In genomic region chr6:35993150-35993549, GRCh38 we compare ENCODE assay signal across 31 cellular contexts. TPM values are rescaled to one million over a fixed set of nuclear protein-coding genes. Genes with fewer than 3 reads are reported as not detected.
"Had no signal": no experiment of that assay in that cellular context is flagged by ENCODE, and none has a peak within 500 bp of the region (broad histone marks: within the 10 kb centered on the region; RNA-seq: fewer than 3 reads in every experiment).

No MANE protein-coding gene starts in this region.

- H3K4me3 ChIP-seq: coronary artery, dorsolateral prefrontal cortex had no signal

- H3K27me3 Mint-ChIP-seq: activated CD8-positive, alpha-beta T cell treated with anti-CD3 and anti-CD28 coated beads for 36 hours; dendritic cell treated with granulocyte-macrophage colony-stimulating factor and Interleukin-4, amounts not matched to agents 40 ng/mL and 50 ng/mL, for 4 days had no signal

- ATAC-seq: activated CD8-positive, alpha-beta T cell treated with anti-CD3 and anti-CD28 coated beads for 36 hours; activated T-cell treated with anti-CD3 and anti-CD28 coated beads, Interleukin-2, amount 50 U/mL, for 4 hours; activated T-helper 17 cell treated with anti-CD3 and anti-CD28 coated beads, Interleukin-2, amount 50 U/mL, for 72 hours; esophagus mucosa had no signal

- H3K4me3 Mint-ChIP-seq: activated CD4-positive, alpha-beta T cell treated with anti-CD3 and anti-CD28 coated beads, Interleukin-2, amount 10 ng/mL, durations not matched to agents 7 days and 5 days; activated CD8-positive, alpha-beta T cell treated with anti-CD3 and anti-CD28 coated beads for 36 hours; activated naive CD8-positive, alpha-beta T cell; activated T-cell treated with anti-CD3 and anti-CD28 coated beads, Interleukin-2, amount 50 U/mL, for 4 hours; activated T-helper 17 cell treated with anti-CD3 and anti-CD28 coated beads, Interleukin-2, amount 50 U/mL, for 72 hours; central memory CD8-positive, alpha-beta T cell; dendritic cell treated with granulocyte-macrophage colony-stimulating factor and Interleukin-4, amounts not matched to agents 40 ng/mL and 50 ng/mL, for 4 days; endodermal cell had no signal

- DNase-seq: activated CD4-positive, alpha-beta T cell treated with anti-CD3 and anti-CD28 coated beads for 1 hour; activated CD4-positive, alpha-beta T cell treated with anti-CD3 and anti-CD28 coated beads for 4 hours; activated CD4-positive, alpha-beta T cell treated with anti-CD3 and anti-CD28 coated beads, Interleukin-2, amount 10 ng/mL, durations not matched to agents 7 days and 5 days; activated CD4-positive, alpha-beta T cell treated with anti-CD3 and anti-CD28 coated beads, Interleukin-2, amount 50 U/mL, for 48 hours; activated CD8-positive, alpha-beta memory T cell treated with anti-CD3 and anti-CD28 coated beads for 24 hours; activated CD8-positive, alpha-beta T cell treated with anti-CD3 and anti-CD28 coated beads for 36 hours; activated effector memory CD4-positive, alpha-beta T cell treated with Interleukin-2 at 50 U/mL for 16 hours; activated gamma-delta T cell treated with Interleukin-2 at 50 U/mL for 16 hours; activated naive CD4-positive, alpha-beta T cell treated with anti-CD3 and anti-CD28 coated beads, Interleukin-2, amount 50 U/mL, for 16 hours; activated naive CD4-positive, alpha-beta T cell treated with Interleukin-2 at 50 U/mL for 16 hours; activated T-cell treated with anti-CD3 and anti-CD28 coated beads, Interleukin-2, amount 50 U/mL, for 4 hours; amniotic stem cell; anterior cingulate cortex; brain microvascular endothelial cell; dorsolateral prefrontal cortex; effector memory CD4-positive, alpha-beta T cell; endodermal cell; foreskin fibroblast; head of caudate nucleus; T-helper 2 cell had no signal

- H3K27me3 ChIP-seq: brain microvascular endothelial cell, dorsolateral prefrontal cortex had no signal

- H3K27ac ChIP-seq: brain microvascular endothelial cell, coronary artery, dorsolateral prefrontal cortex had no signal

- H3K9me3 Mint-ChIP-seq: activated CD4-positive, alpha-beta T cell treated with anti-CD3 and anti-CD28 coated beads, Interleukin-2, amount 10 ng/mL, durations not matched to agents 7 days and 5 days; activated CD8-positive, alpha-beta T cell treated with anti-CD3 and anti-CD28 coated beads for 36 hours; activated T-cell treated with anti-CD3 and anti-CD28 coated beads, Interleukin-2, amount 50 U/mL, for 4 hours; activated T-helper 17 cell treated with anti-CD3 and anti-CD28 coated beads, Interleukin-2, amount 50 U/mL, for 72 hours; central memory CD8-positive, alpha-beta T cell; dendritic cell treated with granulocyte-macrophage colony-stimulating factor and Interleukin-4, amounts not matched to agents 40 ng/mL and 50 ng/mL, for 4 days; endodermal cell had no signal

- FAIRE-seq: astrocyte, bronchial epithelial cell, frontal cortex had no signal

- H3K4me1 Mint-ChIP-seq: activated CD4-positive, alpha-beta T cell treated with anti-CD3 and anti-CD28 coated beads, Interleukin-2, amount 10 ng/mL, durations not matched to agents 7 days and 5 days; central memory CD8-positive, alpha-beta T cell; endodermal cell had no signal

- H3K27ac Mint-ChIP-seq: activated CD4-positive, alpha-beta T cell treated with anti-CD3 and anti-CD28 coated beads, Interleukin-2, amount 10 ng/mL, durations not matched to agents 7 days and 5 days; activated CD8-positive, alpha-beta T cell treated with anti-CD3 and anti-CD28 coated beads for 36 hours; activated naive CD8-positive, alpha-beta T cell; activated T-helper 17 cell treated with anti-CD3 and anti-CD28 coated beads, Interleukin-2, amount 50 U/mL, for 72 hours; dendritic cell treated with granulocyte-macrophage colony-stimulating factor and Interleukin-4, amounts not matched to agents 40 ng/mL and 50 ng/mL, for 4 days; endodermal cell had no signal

- H3K36me3 ChIP-seq: brain microvascular endothelial cell had no signal

- H3K36me3 Mint-ChIP-seq: activated naive CD8-positive, alpha-beta T cell had no signal

RNA-seq across cellular contexts. Expression of gene SLC26A8, which starts 31.3 kb away (rescaled TPM):
- total RNA-seq: activated CD4-positive, alpha-beta T cell treated with anti-CD3 and anti-CD28 coated beads, Interleukin-2, amount 10 ng/mL, durations not matched to agents 7 days and 5 days; activated CD8-positive, alpha-beta T cell treated with anti-CD3 and anti-CD28 coated beads for 36 hours; activated T-cell treated with anti-CD3 and anti-CD28 coated beads, Interleukin-2, amount 50 U/mL, for 4 hours; activated T-helper 17 cell treated with anti-CD3 and anti-CD28 coated beads, Interleukin-2, amount 50 U/mL, for 72 hours; astrocyte; bronchial epithelial cell; endodermal cell; epithelial cell of proximal tubule; T-helper 1 cell treated with Interleukin-12 subunit alpha and Interleukin-12 subunit beta and Interleukin-4 antibody, amounts not matched to agents 30 ng/mL and 1 ng/mL, for 36 hours had no signal
